14 cellular contexts compared by ENCODE assay signal in genomic region chr1:153777648-153778047, GRCh38. TPM values are rescaled to one million over a fixed set of nuclear protein-coding genes. Genes with fewer than 3 reads are reported as not detected.
A peak's percentile ranks its signal among the peaks of the same experiment; 100 is the strongest.
DNase-seq lines count a peak whose midpoint lies in the region; ATAC-seq and TF ChIP-seq lines count a peak whose summit lies in the region.
"Had no signal": no experiment of that assay in that cellular context is flagged by ENCODE, and none has a peak within 500 bp of the region (broad histone marks: within the 10 kb centered on the region; RNA-seq: fewer than 3 reads in every experiment).

No MANE protein-coding gene starts in this region.

- H3K27me3 Mint-ChIP-seq in chondrocyte (ENCODE audit: low read depth), result no peaks in the 10 kb centered on the region
- H3K27me3 Mint-ChIP-seq in natural killer cell treated with Interleukin-12 subunit alpha and Interleukin-12 subunit beta and Interleukin-15 and Interleukin-18, amount 100 ng/mL, for 72 hours, result no peaks in the 10 kb centered on the region
- H3K27me3 Mint-ChIP-seq in type B pancreatic cell, result no peaks in the 10 kb centered on the region
- no peaks in the 10 kb centered on the region for H3K27me3 Mint-ChIP-seq in activated T-helper 2 cell treated with anti-CD3 and anti-CD28 coated beads, Interferon-gamma antibody, Interleukin-2, Interleukin-4, amounts not matched to agents 10 μg/mL and 5 μg/mL and 100 μg/mL, durations not matched to agents 14 hours and 24 hours and 36 hours (ENCODE audit: low read depth)
- H3K27me3 Mint-ChIP-seq: naive B cell had no signal

- no peak for ATAC-seq in left cardiac atrium
- ATAC-seq in natural killer cell treated with Interleukin-12 subunit alpha and Interleukin-12 subunit beta and Interleukin-15 and Interleukin-18, amount 100 ng/mL, for 72 hours, result no peak
- ATAC-seq: foreskin keratinocyte had no signal

- H3K27ac ChIP-seq in right atrium auricular region, result no peak overlapping the region
- H3K27ac ChIP-seq: colonic mucosa, foreskin keratinocyte had no signal

- H3K36me3 Mint-ChIP-seq in chondrocyte (ENCODE audit: low read depth), result peaks cover 2% of the 10 kb centered on the region
- H3K36me3 Mint-ChIP-seq in natural killer cell treated with Interleukin-12 subunit alpha and Interleukin-12 subunit beta and Interleukin-15 and Interleukin-18, amount 100 ng/mL, for 72 hours, result no peaks in the 10 kb centered on the region
- no peaks in the 10 kb centered on the region for H3K36me3 Mint-ChIP-seq in type B pancreatic cell
- H3K36me3 Mint-ChIP-seq in activated T-helper 2 cell treated with anti-CD3 and anti-CD28 coated beads, Interferon-gamma antibody, Interleukin-2, Interleukin-4, amounts not matched to agents 10 μg/mL and 5 μg/mL and 100 μg/mL, durations not matched to agents 14 hours and 24 hours and 36 hours (ENCODE audit: low read depth), result peaks cover 28% of the 10 kb centered on the region
- H3K36me3 Mint-ChIP-seq: naive B cell had no signal

- no peaks in the 10 kb centered on the region for H3K9me3 Mint-ChIP-seq in chondrocyte (ENCODE audit: low read depth)
- no peaks in the 10 kb centered on the region for H3K9me3 Mint-ChIP-seq in natural killer cell treated with Interleukin-12 subunit alpha and Interleukin-12 subunit beta and Interleukin-15 and Interleukin-18, amount 100 ng/mL, for 72 hours
- H3K9me3 Mint-ChIP-seq in type B pancreatic cell, result no peaks in the 10 kb centered on the region
- no peaks in the 10 kb centered on the region for H3K9me3 Mint-ChIP-seq in activated T-helper 2 cell treated with anti-CD3 and anti-CD28 coated beads, Interferon-gamma antibody, Interleukin-2, Interleukin-4, amounts not matched to agents 10 μg/mL and 5 μg/mL and 100 μg/mL, durations not matched to agents 14 hours and 24 hours and 36 hours
- H3K9me3 Mint-ChIP-seq: naive B cell had no signal

- no peak overlapping the region for H3K27ac Mint-ChIP-seq in chondrocyte (ENCODE audit: unreplicated experiment)
- peak overlapping the region; percentile 76 to 84 for H3K27ac Mint-ChIP-seq in natural killer cell treated with Interleukin-12 subunit alpha and Interleukin-12 subunit beta and Interleukin-15 and Interleukin-18, amount 100 ng/mL, for 72 hours
- H3K27ac Mint-ChIP-seq in type B pancreatic cell, result no peak overlapping the region
- H3K27ac Mint-ChIP-seq in activated T-helper 2 cell treated with anti-CD3 and anti-CD28 coated beads, Interferon-gamma antibody, Interleukin-2, Interleukin-4, amounts not matched to agents 10 μg/mL and 5 μg/mL and 100 μg/mL, durations not matched to agents 14 hours and 24 hours and 36 hours, result no peak overlapping the region

- H3K4me1 Mint-ChIP-seq in chondrocyte (ENCODE audit: low read depth) (peaks cover 23% of the 10 kb centered on the region), type B pancreatic cell (ENCODE audit: unreplicated experiment) (peaks cover 13% of the 10 kb centered on the region)
- peaks cover 48 to 50% of the 10 kb centered on the region in 2 donors for H3K4me1 Mint-ChIP-seq in natural killer cell treated with Interleukin-12 subunit alpha and Interleukin-12 subunit beta and Interleukin-15 and Interleukin-18, amount 100 ng/mL, for 72 hours (ENCODE audit: low read depth in 2 of 2)
- peaks cover 24% of the 10 kb centered on the region for H3K4me1 Mint-ChIP-seq in activated T-helper 2 cell treated with anti-CD3 and anti-CD28 coated beads, Interferon-gamma antibody, Interleukin-2, Interleukin-4, amounts not matched to agents 10 μg/mL and 5 μg/mL and 100 μg/mL, durations not matched to agents 14 hours and 24 hours and 36 hours (ENCODE audit: low read depth)

- no peak overlapping the region for H3K4me3 ChIP-seq in right atrium auricular region
- H3K4me3 ChIP-seq: colonic mucosa had no signal

- TF ChIP-seq CTCF in right atrium auricular region (IDR thresholded peaks at IDR 0.05) (no peak), chondrocyte (IDR thresholded peaks at IDR 0.05) (no peak), type B pancreatic cell (conservative IDR thresholded peaks at IDR 0.05) (no peak)

- peak; percentile 64 for DNase-seq in left cardiac atrium
- DNase-seq in right atrium auricular region (ENCODE audit: low spot score), result no peak
- DNase-seq in chondrocyte (ENCODE audit: low spot score), result peak; percentile 82
- DNase-seq in natural killer cell treated with Interleukin-12 subunit alpha and Interleukin-12 subunit beta and Interleukin-15 and Interleukin-18, amount 100 ng/mL, for 72 hours (ENCODE audit: low spot score), result no peak
- no peak for DNase-seq in type B pancreatic cell (ENCODE audit: extremely low spot score, unreplicated experiment)
- no peak for DNase-seq in HPDE6-E6E7 (ENCODE audit: extremely low spot score)
- DNase-seq in activated T-helper 2 cell treated with anti-CD3 and anti-CD28 coated beads, Interferon-gamma antibody, Interleukin-2, Interleukin-4, amounts not matched to agents 10 μg/mL and 5 μg/mL and 100 μg/mL, durations not matched to agents 14 hours and 24 hours and 36 hours (ENCODE audit: low spot score), result no peak
- no peak for DNase-seq in GOT3 (lab: John Stamatoyannopoulos, UW)
- DNase-seq: ACHN, activated gamma-delta T cell treated with Interleukin-2 at 50 U/mL for 16 hours, colonic mucosa, foreskin keratinocyte, naive B cell, NCI-H345 had no signal

- H3K4me3 Mint-ChIP-seq in chondrocyte (ENCODE audit: unreplicated experiment) (no peak overlapping the region), type B pancreatic cell (peak overlapping the region; percentile 52)
- peak overlapping the region; percentile 91 for H3K4me3 Mint-ChIP-seq in natural killer cell treated with Interleukin-12 subunit alpha and Interleukin-12 subunit beta and Interleukin-15 and Interleukin-18, amount 100 ng/mL, for 72 hours
- H3K4me3 Mint-ChIP-seq in activated T-helper 2 cell treated with anti-CD3 and anti-CD28 coated beads, Interferon-gamma antibody, Interleukin-2, Interleukin-4, amounts not matched to agents 10 μg/mL and 5 μg/mL and 100 μg/mL, durations not matched to agents 14 hours and 24 hours and 36 hours (ENCODE audit: low read depth), result no peak overlapping the region

- H3K4me1 ChIP-seq in right atrium auricular region, result peaks cover 0 to 79% of the 10 kb centered on the region in 2 donors
- H3K4me1 ChIP-seq: colonic mucosa had no signal

- H3K9me3 ChIP-seq in right atrium auricular region, result no peaks in the 10 kb centered on the region
- H3K9me3 ChIP-seq: colonic mucosa had no signal

- intact Hi-C loops in left cardiac atrium (cut with DNase I), result loop anchor here in 1 of 2 donors (10.0 kb wide), 1 partner anchor 263 kb away; no protein-coding TSS in a partner anchor
- intact Hi-C loops in activated T-helper 2 cell treated with anti-CD3 and anti-CD28 coated beads, Interferon-gamma antibody, Interleukin-2, Interleukin-4, amounts not matched to agents 10 μg/mL and 5 μg/mL and 100 μg/mL, durations not matched to agents 14 hours and 24 hours and 36 hours (cut with micrococcal nuclease), result no loop called here

- peaks cover 7% of the 10 kb centered on the region for H3K36me3 ChIP-seq in right atrium auricular region
- H3K36me3 ChIP-seq: colonic mucosa had no signal

- no peaks in the 10 kb centered on the region for H3K27me3 ChIP-seq in right atrium auricular region
- H3K27me3 ChIP-seq: colonic mucosa, foreskin keratinocyte had no signal

RNA-seq across cellular contexts. Expression of gene SLC27A3, which starts 2.4 kb away (rescaled TPM):
- total RNA-seq in left cardiac atrium, result 10 to 100 TPM; 22.9 to 26.5 TPM
- total RNA-seq in right atrium auricular region, result 10 to 100 TPM in 1 of 2 donors, 1 to 10 TPM in 1; 9.9 to 20.1 TPM
- 10.6 to 16.6 TPM (median 11.6 TPM) in 3 replicates for total RNA-seq in chondrocyte
- total RNA-seq in natural killer cell treated with Interleukin-12 subunit alpha and Interleukin-12 subunit beta and Interleukin-15 and Interleukin-18, amount 100 ng/mL, for 72 hours, result 10 to 100 TPM; 33.6 to 69.9 TPM
- total RNA-seq in type B pancreatic cell (ENCODE audit: low replicate concordance), result 20.6 and 22.1 TPM in 2 replicates
- total RNA-seq in activated T-helper 2 cell treated with anti-CD3 and anti-CD28 coated beads, Interferon-gamma antibody, Interleukin-2, Interleukin-4, amounts not matched to agents 10 μg/mL and 5 μg/mL and 100 μg/mL, durations not matched to agents 14 hours and 24 hours and 36 hours, result 11.5 and 13.7 TPM in 2 replicates

RNA-seq across cellular contexts. Expression of gene INTS3, which starts 49.8 kb away (rescaled TPM):
- total RNA-seq in left cardiac atrium (10 to 100 TPM; 28.2 to 34.1 TPM), right atrium auricular region (10 to 100 TPM; 21.8 to 26.7 TPM), chondrocyte (48.6 to 61.0 TPM (median 49.1 TPM) in 3 replicates), type B pancreatic cell (ENCODE audit: low replicate concordance) (70.3 and 90.8 TPM in 2 replicates)
- total RNA-seq in natural killer cell treated with Interleukin-12 subunit alpha and Interleukin-12 subunit beta and Interleukin-15 and Interleukin-18, amount 100 ng/mL, for 72 hours, result 10 to 100 TPM; 42.1 to 62.0 TPM
- 53.8 and 54.0 TPM in 2 replicates for total RNA-seq in activated T-helper 2 cell treated with anti-CD3 and anti-CD28 coated beads, Interferon-gamma antibody, Interleukin-2, Interleukin-4, amounts not matched to agents 10 μg/mL and 5 μg/mL and 100 μg/mL, durations not matched to agents 14 hours and 24 hours and 36 hours

Comparison
In these comparisons a context has a peak if more than half of its experiments do, and no peak if none do; other contexts are left out.
1. DNase-seq: peak in left cardiac atrium (single experiment) and chondrocyte (single experiment); none in right atrium auricular region (single experiment), natural killer cell treated with Interleukin-12 subunit alpha and Interleukin-12 subunit beta and Interleukin-15 and Interleukin-18, amount 100 ng/mL, for 72 hours (single experiment), type B pancreatic cell (single experiment), HPDE6-E6E7 (single experiment), activated T-helper 2 cell treated with anti-CD3 and anti-CD28 coated beads, Interferon-gamma antibody, Interleukin-2, Interleukin-4, amounts not matched to agents 10 μg/mL and 5 μg/mL and 100 μg/mL, durations not matched to agents 14 hours and 24 hours and 36 hours (single experiment) and GOT3 (single experiment).
2. H3K27ac Mint-ChIP-seq: peak in natural killer cell treated with Interleukin-12 subunit alpha and Interleukin-12 subunit beta and Interleukin-15 and Interleukin-18, amount 100 ng/mL, for 72 hours (2 of 2); none in chondrocyte (single experiment), type B pancreatic cell (single experiment) and activated T-helper 2 cell treated with anti-CD3 and anti-CD28 coated beads, Interferon-gamma antibody, Interleukin-2, Interleukin-4, amounts not matched to agents 10 μg/mL and 5 μg/mL and 100 μg/mL, durations not matched to agents 14 hours and 24 hours and 36 hours (single experiment).
3. H3K4me3 Mint-ChIP-seq: peak in natural killer cell treated with Interleukin-12 subunit alpha and Interleukin-12 subunit beta and Interleukin-15 and Interleukin-18, amount 100 ng/mL, for 72 hours (single experiment) and type B pancreatic cell (single experiment); none in chondrocyte (single experiment) and activated T-helper 2 cell treated with anti-CD3 and anti-CD28 coated beads, Interferon-gamma antibody, Interleukin-2, Interleukin-4, amounts not matched to agents 10 μg/mL and 5 μg/mL and 100 μg/mL, durations not matched to agents 14 hours and 24 hours and 36 hours (single experiment).